ENCODE assay signal across 7 cellular contexts in the genomic region with DNA sequence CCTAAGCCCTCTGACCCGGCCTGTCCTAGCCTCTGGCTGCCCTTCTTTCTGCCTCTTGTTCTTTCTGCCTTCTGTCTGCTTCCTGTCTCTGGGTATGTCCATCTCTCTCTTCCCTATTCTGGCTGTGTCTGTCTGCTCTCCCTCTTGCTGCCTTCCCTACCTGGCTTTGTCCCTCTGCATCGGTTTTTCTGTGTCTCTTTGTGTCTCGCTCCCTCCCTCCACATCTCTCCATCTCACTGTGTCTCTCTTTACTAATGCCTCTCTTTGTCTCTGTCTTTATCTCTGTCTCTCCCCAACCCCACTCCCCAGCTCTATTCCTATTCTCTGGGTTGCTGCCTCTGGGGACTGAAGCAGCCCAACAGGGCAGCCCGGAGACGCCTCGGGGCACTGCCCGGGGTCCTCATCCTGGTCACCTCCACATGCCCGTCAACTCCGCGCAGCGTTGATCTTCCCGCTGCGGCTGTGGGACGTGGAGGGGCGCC. TPM values are rescaled to one million over a fixed set of nuclear protein-coding genes. Genes with fewer than 3 reads are reported as not detected.
DNase-seq lines count a peak whose midpoint lies in the region; ATAC-seq and TF ChIP-seq lines count a peak whose summit lies in the region.

No MANE protein-coding gene starts in this region.

- no peaks in the 10 kb centered on the region for H3F3A ChIP-seq in Loucy (ENCODE audit: low read depth)

- no peaks in the 10 kb centered on the region for H3K9me3 Mint-ChIP-seq in naive thymus-derived CD4-positive, alpha-beta T cell

- no peaks in the 10 kb centered on the region for H3K9me2 ChIP-seq in Loucy (replicated peaks; ENCODE audit: low read depth, low read length)

- H3K9ac ChIP-seq in ES-I3 (ENCODE audit: low read depth, low read length) (peak overlapping the region; percentile 51), Loucy (ENCODE audit: low read depth, low read length, poor library complexity, severe bottlenecking) (peak overlapping the region; percentile 69)

- peak overlapping the region; percentile 76 for H3K4me2 ChIP-seq in Loucy (ENCODE audit: low read depth, low read length, poor library complexity, severe bottlenecking)

- peak overlapping the region in 8 of 9 donors; percentile 12 to 83 (median 60) for H3K27ac Mint-ChIP-seq in naive thymus-derived CD4-positive, alpha-beta T cell

- H3K4me3 ChIP-seq in Loucy (ENCODE audit: low read length, poor library complexity, severe bottlenecking) (peak overlapping the region; percentile 74), brain microvascular endothelial cell (ENCODE audit: low read depth, low read length) (peak overlapping the region; percentile 58)
- peak overlapping the region; percentile 80 for H3K4me3 ChIP-seq in naive thymus-derived CD4-positive, alpha-beta T cell (ENCODE audit: low read length)

- peak; percentile 0 for ATAC-seq in naive thymus-derived CD4-positive, alpha-beta T cell
- ATAC-seq in HG03469 (IDR thresholded peaks at IDR 0.05; ENCODE audit: unreplicated experiment) (no peak), GM18858 (IDR thresholded peaks at IDR 0.05; ENCODE audit: unreplicated experiment) (no peak)

- TF ChIP-seq CTCF in Loucy (conservative IDR thresholded peaks at IDR 0.05; ENCODE audit: low read length), result no peak
- TF ChIP-seq CTCF in brain microvascular endothelial cell (IDR thresholded peaks at IDR 0.05; ENCODE audit: low read depth, low read length, missing control alignments), result no peak

- H3K9me3 ChIP-seq in ES-I3 (ENCODE audit: control insufficient read depth, insufficient read depth, low read length), result no peaks in the 10 kb centered on the region
- H3K9me3 ChIP-seq in Loucy (ENCODE audit: insufficient read depth, low read depth, low read length), result no peaks in the 10 kb centered on the region
- no peaks in the 10 kb centered on the region for H3K9me3 ChIP-seq in naive thymus-derived CD4-positive, alpha-beta T cell (ENCODE audit: control insufficient read depth in 2 of 3, low read length in 3 of 3)

- peaks cover 0 to under 1% (median under 1%) of the 10 kb centered on the region in 5 donors for H3K36me3 Mint-ChIP-seq in naive thymus-derived CD4-positive, alpha-beta T cell

- peaks cover 50 to 76% (median 61%) of the 10 kb centered on the region in 5 donors for H3K27me3 Mint-ChIP-seq in naive thymus-derived CD4-positive, alpha-beta T cell

- peaks cover 7% of the 10 kb centered on the region for H4K20me1 ChIP-seq in Loucy (ENCODE audit: insufficient read depth, low read length, poor library complexity, severe bottlenecking)

- no peaks in the 10 kb centered on the region for H3K79me2 ChIP-seq in Loucy (ENCODE audit: insufficient read depth, low read length)

- peaks cover 24% of the 10 kb centered on the region for H3K4me1 ChIP-seq in ES-I3 (ENCODE audit: insufficient read depth, low read length)
- H3K4me1 ChIP-seq in Loucy (ENCODE audit: insufficient read depth, low read length, poor library complexity, severe bottlenecking), result peaks cover 13% of the 10 kb centered on the region
- peaks cover 45 to 71% of the 10 kb centered on the region in 2 donors for H3K4me1 ChIP-seq in naive thymus-derived CD4-positive, alpha-beta T cell (ENCODE audit: control insufficient read depth in 2 of 2, insufficient read depth in 2 of 2, low read length in 2 of 2)

- no peaks in the 10 kb centered on the region for H3K36me3 ChIP-seq in ES-I3 (ENCODE audit: insufficient read depth, low read length)
- H3K36me3 ChIP-seq in Loucy (ENCODE audit: insufficient read depth, low read length), result no peaks in the 10 kb centered on the region
- H3K36me3 ChIP-seq in brain microvascular endothelial cell (replicated peaks), result peaks cover 5% of the 10 kb centered on the region
- H3K36me3 ChIP-seq in naive thymus-derived CD4-positive, alpha-beta T cell (ENCODE audit: control insufficient read depth in 2 of 3, insufficient read depth in 3 of 3, low read length in 3 of 3), result peaks cover 0 to 8% (median 0%) of the 10 kb centered on the region in 3 experiments

- POLR2A ChIA-PET in naive thymus-derived CD4-positive, alpha-beta T cell (lab: Charles Lee), result interaction anchor here (3.5 to 7.7 kb wide), 2 partner anchors 13 to 26 kb away, joined by 23 to 79 read pairs; a partner anchor contains a TSS

- H2AFZ ChIP-seq in Loucy (ENCODE audit: low read length), result peak overlapping the region; percentile 66

- H3K27ac ChIP-seq in brain microvascular endothelial cell, result no peak overlapping the region
- peak overlapping the region; percentile 22 for H3K27ac ChIP-seq in naive thymus-derived CD4-positive, alpha-beta T cell (ENCODE audit: low read depth, low read length)

- H3K4me3 Mint-ChIP-seq in naive thymus-derived CD4-positive, alpha-beta T cell, result peak overlapping the region; percentile 87 to 99 (median 95)

- DNase-seq in brain microvascular endothelial cell (no peak), NCI-H128 (lab: John Stamatoyannopoulos, UW; ENCODE audit: unreplicated experiment) (no peak)
- DNase-seq in naive thymus-derived CD4-positive, alpha-beta T cell, result no peak

- CTCF ChIA-PET in naive thymus-derived CD4-positive, alpha-beta T cell (lab: Charles Lee), result interaction anchor here (0.6 to 11.8 kb wide), 7 partner anchors 13 to 600 kb away, joined by 3 to 156 read pairs (median 3); a partner anchor contains a TSS

- peaks cover 54 to 79% (median 63%) of the 10 kb centered on the region in 7 donors for H3K4me1 Mint-ChIP-seq in naive thymus-derived CD4-positive, alpha-beta T cell

- H3K27me3 ChIP-seq in Loucy (ENCODE audit: insufficient read depth, low read length, poor library complexity, severe bottlenecking) (no peaks in the 10 kb centered on the region), brain microvascular endothelial cell (replicated peaks) (peaks cover 20% of the 10 kb centered on the region)
- H3K27me3 ChIP-seq in naive thymus-derived CD4-positive, alpha-beta T cell (ENCODE audit: control insufficient read depth in 2 of 2, insufficient read depth in 2 of 2, low read length in 2 of 2), result peaks cover 7 to 18% of the 10 kb centered on the region in 2 donors

- intact Hi-C loops in naive thymus-derived CD4-positive, alpha-beta T cell (cut with micrococcal nuclease), result loop anchor here (1.0 to 10.0 kb wide), 11 partner anchors 10 to 385 kb away; a partner anchor contains a TSS

- in situ Hi-C loops in brain microvascular endothelial cell (cut with HindIII; ENCODE audit: low pct_ligation_motif_present, low sequenced_read_pairs), result no loop called here

RNA-seq across cellular contexts. Expression of a gene that starts 10.1 kb away (rescaled TPM):
- total RNA-seq in naive thymus-derived CD4-positive, alpha-beta T cell, result 100 to 1,000 TPM in 1 of 5 experiments, 10 to 100 TPM in 4; 21.7 to 175 (median 36.1) TPM
- 10 to 100 TPM; 29.7 to 40.4 TPM for polyA plus RNA-seq in naive thymus-derived CD4-positive, alpha-beta T cell

RNA-seq across cellular contexts. Expression of a gene that starts 11.4 kb away (rescaled TPM):
- total RNA-seq in naive thymus-derived CD4-positive, alpha-beta T cell, result 1 to 10 TPM; 2.5 to 7.3 (median 5.6) TPM
- not detected for polyA plus RNA-seq in naive thymus-derived CD4-positive, alpha-beta T cell

RNA-seq across cellular contexts. Expression of a gene that starts 23.0 kb away (rescaled TPM):
- total RNA-seq in naive thymus-derived CD4-positive, alpha-beta T cell, result under 1 TPM in 1 of 5 experiments, not detected in 4; 0.31 TPM
- polyA plus RNA-seq in naive thymus-derived CD4-positive, alpha-beta T cell, result not detected
